ENCODE assay signal across 22 cellular contexts in the genomic region with DNA sequence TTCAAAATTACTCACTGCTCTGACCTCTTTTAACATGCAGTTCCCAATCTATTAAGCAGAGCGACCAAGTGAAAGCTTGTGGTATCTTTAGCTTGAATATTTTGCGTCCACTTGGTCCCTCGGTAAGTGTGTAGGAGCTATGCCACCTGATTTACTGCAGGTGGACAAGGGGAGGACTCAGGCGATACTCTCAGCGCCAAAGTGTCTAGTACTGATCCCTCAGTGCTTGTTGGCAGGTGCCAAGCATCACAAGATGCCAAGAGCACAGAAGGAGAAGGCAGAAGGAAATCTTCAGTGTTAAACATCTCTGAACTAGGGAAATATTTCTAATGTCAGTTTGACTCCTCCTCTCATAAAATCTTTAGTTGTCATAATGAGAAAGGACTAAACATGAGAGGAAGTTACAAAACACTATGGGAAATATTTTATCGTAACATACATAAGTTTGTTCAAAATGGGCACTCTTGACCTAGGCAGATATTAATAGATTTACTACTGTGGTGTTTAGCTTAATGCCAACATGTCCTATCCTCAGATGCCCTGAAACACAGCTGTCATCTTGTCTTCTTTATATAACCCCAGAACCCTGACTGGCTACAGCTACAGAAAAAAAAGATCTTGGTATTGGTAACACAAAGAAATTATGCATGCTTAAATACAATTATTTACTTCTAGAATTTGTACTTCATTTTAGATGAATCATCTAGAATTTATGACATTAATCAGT.
"Had no signal": no experiment of that assay in that cellular context is flagged by ENCODE, and none has a peak within 500 bp of the region (broad histone marks: within the 10 kb centered on the region; RNA-seq: fewer than 3 reads in every experiment).

No MANE protein-coding gene starts in this region.

- H3K4me3 Mint-ChIP-seq: activated B cell treated with CpG ODN at 0.5 μM for 24 hours; activated CD4-positive, alpha-beta memory T cell treated with anti-CD3 and anti-CD28 coated beads for 36 hours; activated naive CD4-positive, alpha-beta T cell treated with anti-CD3 and anti-CD28 coated beads for 36 hours; activated naive CD8-positive, alpha-beta T cell treated with anti-CD3 and anti-CD28 coated beads, Interleukin-2, amount 10 ng/mL, durations not matched to agents 7 days and 5 days; dendritic cell treated with granulocyte-macrophage colony-stimulating factor and Interleukin-4, amounts not matched to agents 40 ng/mL and 50 ng/mL, for 4 days; nephron progenitor cell; T-cell; T-helper 2 cell treated with Interferon-gamma antibody and Interleukin-4, amounts not matched to agents 5 μg/mL and 100 μg/mL, for 36 hours had no signal

- H3K27me3 ChIP-seq: left lung, pancreas, right lobe of liver, upper lobe of right lung had no signal

- ATAC-seq: left lung; pancreas; right lobe of liver; SK-N-SH treated with all-trans-retinoic acid at 6 μM for 48 hours; stimulated activated naive CD8-positive, alpha-beta T cell treated with anti-CD3 and anti-CD28 coated beads, Interleukin-15, Interleukin-2, amounts not matched to agents 100 U/mL and 50 U/mL, for 24 hours; T-cell; upper lobe of right lung had no signal

- H3K9me3 ChIP-seq: pancreas, right lobe of liver had no signal

- H3K27ac ChIP-seq: left lung, pancreas, right lobe of liver, upper lobe of right lung had no signal

- H3K4me2 ChIP-seq: smooth muscle cell had no signal

- H3K4me1 Mint-ChIP-seq: activated B cell treated with CpG ODN at 0.5 μM for 24 hours, nephron progenitor cell, T-cell had no signal

- H3K4me1 ChIP-seq: left lung, pancreas, right lobe of liver, upper lobe of right lung had no signal

- H3K4me3 ChIP-seq: left lung, pancreas, right lobe of liver, smooth muscle cell, upper lobe of right lung had no signal

- DNase-seq: activated B cell treated with CpG ODN at 0.5 μM for 24 hours; activated CD4-positive, alpha-beta memory T cell treated with anti-CD3 and anti-CD28 coated beads for 36 hours; activated CD4-positive, alpha-beta T cell treated with anti-CD3 and anti-CD28 coated beads for 48 hours; activated effector memory CD4-positive, alpha-beta T cell treated with Interleukin-2 at 50 U/mL for 16 hours; activated naive CD4-positive, alpha-beta T cell treated with anti-CD3 and anti-CD28 coated beads for 36 hours; activated naive CD8-positive, alpha-beta T cell treated with anti-CD3 and anti-CD28 coated beads, Interleukin-2, amount 10 ng/mL, durations not matched to agents 7 days and 5 days; activated T-cell treated with anti-CD3 and anti-CD28 coated beads, Interleukin-2, amount 50 U/mL, for 48 hours; amygdala; effector CD4-positive, alpha-beta T cell; kidney; left lung; nephron progenitor cell; pancreas; right lobe of liver; stimulated activated CD4-positive, alpha-beta T cell treated with anti-CD3 and anti-CD28 coated beads, Interleukin-4, amount 100 ng/mL, for 1 hour; stimulated activated naive CD8-positive, alpha-beta T cell treated with anti-CD3 and anti-CD28 coated beads, Interleukin-15, Interleukin-2, amounts not matched to agents 100 U/mL and 50 U/mL, for 24 hours; T-cell; upper lobe of right lung had no signal

- H3K36me3 ChIP-seq: left lung, pancreas, right lobe of liver, upper lobe of right lung had no signal

- H3K27ac Mint-ChIP-seq: activated B cell treated with CpG ODN at 0.5 μM for 24 hours; activated CD4-positive, alpha-beta memory T cell treated with anti-CD3 and anti-CD28 coated beads for 36 hours; activated naive CD4-positive, alpha-beta T cell treated with anti-CD3 and anti-CD28 coated beads for 36 hours; activated naive CD8-positive, alpha-beta T cell treated with anti-CD3 and anti-CD28 coated beads, Interleukin-2, amount 10 ng/mL, durations not matched to agents 7 days and 5 days; dendritic cell treated with granulocyte-macrophage colony-stimulating factor and Interleukin-4, amounts not matched to agents 40 ng/mL and 50 ng/mL, for 4 days; nephron progenitor cell; T-cell; T-helper 2 cell treated with Interferon-gamma antibody and Interleukin-4, amounts not matched to agents 5 μg/mL and 100 μg/mL, for 36 hours had no signal
